ENCODE assay signal across 1 cellular context in genomic region chr1:42681771-42682483, GRCh38.
TF ChIP-seq lines count a peak whose summit lies in the region.

Gene YBX1, plus strand, starts transcription at chr1:42682418. Its CDS starts 148 bp downstream, at chr1:42682566.

TF ChIP-seq in GM12878, 131 proteins besides CTCF, POLR2A, EP300 and RAD21 (continued from another document):
- peak; percentile 92; the same call in 1 of the 2 replicates for TF ChIP-seq ZBTB40 (IDR thresholded peaks at IDR 0.05; ENCODE audit: borderline replicate concordance)
- peak; percentile 70; the same call in 1 of the 2 replicates for TF ChIP-seq RELB (IDR thresholded peaks at IDR 0.05; ENCODE audit: low read depth)
- peak; percentile 69 for TF ChIP-seq NFYA (IDR thresholded peaks at IDR 0.05; ENCODE audit: borderline replicate concordance, low read depth, low read length)
- peak; percentile 87; the same call in 1 of the 2 replicates for TF ChIP-seq PML (IDR thresholded peaks at IDR 0.05; ENCODE audit: low read length)
- peak; percentile 40; the same call in 1 of the 2 replicates for TF ChIP-seq NFIC (IDR thresholded peaks at IDR 0.05; ENCODE audit: low read depth, low read length)
- TF ChIP-seq KLF5 (IDR thresholded peaks at IDR 0.05; ENCODE audit: partially characterized antibody), result peak; percentile 27
- peak; percentile 88 for TF ChIP-seq GABPA (IDR thresholded peaks at IDR 0.05; ENCODE audit: low read depth)
- peak; percentile 98 for TF ChIP-seq BHLHE40 (IDR thresholded peaks at IDR 0.05; ENCODE audit: borderline replicate concordance in 1 of 2, low read depth in 2 of 2, low read length in 1 of 2)
- TF ChIP-seq POLR2AphosphoS5 (IDR thresholded peaks at IDR 0.05; ENCODE audit: low read length), result peak; percentile 84
- peak; percentile 40 for TF ChIP-seq ZNF687 (IDR thresholded peaks at IDR 0.05)
- TF ChIP-seq RB1 (IDR thresholded peaks at IDR 0.05; ENCODE audit: borderline replicate concordance), result no peak
- peak; percentile 50 for TF ChIP-seq ATF7 (IDR thresholded peaks at IDR 0.05; ENCODE audit: low read depth)
- no peak for TF ChIP-seq TBL1XR1 (IDR thresholded peaks at IDR 0.05; ENCODE audit: low read depth, low read length)
- peak; percentile 91 for TF ChIP-seq FOS (IDR thresholded peaks at IDR 0.05; ENCODE audit: borderline replicate concordance, extremely low read depth, insufficient read length)
- TF ChIP-seq IKZF1 (conservative IDR thresholded peaks at IDR 0.05), result peak; percentile 43
- peak; percentile 97 for TF ChIP-seq SP1 (IDR thresholded peaks at IDR 0.05; ENCODE audit: low read depth, low read length)
- peak; percentile 85 for TF ChIP-seq NKRF (conservative IDR thresholded peaks at IDR 0.05)
- TF ChIP-seq NFXL1 (IDR thresholded peaks at IDR 0.05; ENCODE audit: borderline replicate concordance), result no peak
- peak; percentile 68; the same call in 1 of the 2 replicates for TF ChIP-seq CEBPZ (IDR thresholded peaks at IDR 0.05; ENCODE audit: low read depth, low read length)
- no peak for TF ChIP-seq FOXK2 (IDR thresholded peaks at IDR 0.05)
- TF ChIP-seq JUND (IDR thresholded peaks at IDR 0.05; ENCODE audit: low read depth, low read length), result no peak
- peak; percentile 97 for TF ChIP-seq USF2 (IDR thresholded peaks at IDR 0.05; ENCODE audit: borderline replicate concordance, low read depth, low read length)
- TF ChIP-seq IRF4 (IDR thresholded peaks at IDR 0.05; ENCODE audit: low read depth, low read length), result 0 out of 2 replicates have a peak, but pooled peaks have one; percentile 4
- TF ChIP-seq CREB1 (IDR thresholded peaks at IDR 0.05; ENCODE audit: low read depth), result no peak; the same call in 1 of the 2 replicates
- no peak for TF ChIP-seq EZH2 (IDR thresholded peaks at IDR 0.05; ENCODE audit: borderline replicate concordance, control insufficient read depth, low read depth, low read length)
- no peak for TF ChIP-seq ZBTB4 (CRISPR knock-in tag; IDR thresholded peaks at IDR 0.05)
- TF ChIP-seq BACH1 (IDR thresholded peaks at IDR 0.05; ENCODE audit: borderline replicate concordance), result peak; percentile 20; the same call in 1 of the 2 replicates
- TF ChIP-seq MTA3 (IDR thresholded peaks at IDR 0.05; ENCODE audit: borderline replicate concordance, low read length), result no peak; the same call in 1 of the 2 replicates
- TF ChIP-seq MAX (IDR thresholded peaks at IDR 0.05; ENCODE audit: low read depth, low read length), result peak; percentile 94
- TF ChIP-seq TARDBP (IDR thresholded peaks at IDR 0.05; ENCODE audit: borderline replicate concordance), result no peak
- TF ChIP-seq MTA2 (IDR thresholded peaks at IDR 0.05; ENCODE audit: low read depth), result no peak
- TF ChIP-seq PAX5 (IDR thresholded peaks at IDR 0.05; ENCODE audit: borderline replicate concordance, low read depth, low read length), result no peak; the same call in 1 of the 2 replicates
